8 cellular contexts compared by ENCODE assay signal in genomic region chr7:141701489-141702046, GRCh38. TPM values are rescaled to one million over a fixed set of nuclear protein-coding genes. Genes with fewer than 3 reads are reported as not detected.
DNase-seq lines count a peak whose midpoint lies in the region; ATAC-seq and TF ChIP-seq lines count a peak whose summit lies in the region.

No MANE protein-coding gene starts in this region.

- peak overlapping the region; percentile 93 for H3K27ac Mint-ChIP-seq in central memory CD8-positive, alpha-beta T cell (ENCODE audit: low read depth)

- H3K4me1 Mint-ChIP-seq in central memory CD8-positive, alpha-beta T cell, result peaks cover 49% of the 10 kb centered on the region

- peak overlapping the region; percentile 88 for H3K4me3 Mint-ChIP-seq in central memory CD8-positive, alpha-beta T cell

- peak overlapping the region; percentile 71 to 77 for H3K4me3 ChIP-seq in left lung

- peaks cover 0 to 25% of the 10 kb centered on the region in 2 donors for H3K27me3 ChIP-seq in left lung

- peaks cover 2 to 50% of the 10 kb centered on the region in 2 donors for H3K4me1 ChIP-seq in left lung

- H3K27ac ChIP-seq in left lung, result peak overlapping the region; percentile 77 to 78

- DNase-seq in GM03348 (ENCODE audit: low spot score) (peak; percentile 78), KBM-7 (peak; percentile 48), left lung (peak; percentile 55 to 81), SKM-1 treated with dmso at 0.1 percent for 144 hours (lab: John Stamatoyannopoulos, UW; ENCODE audit: unreplicated experiment) (no peak)
- peak; percentile 10 to 49 (median 44) for DNase-seq in activated CD4-positive, CD25-positive, alpha-beta regulatory T cell (lab: John Stamatoyannopoulos, UW)
- DNase-seq in central memory CD8-positive, alpha-beta T cell (ENCODE audit: low spot score in 2 of 2), result peak; percentile 53 to 77
- DNase-seq in stimulated activated CD4-positive, alpha-beta T cell treated with anti-CD3 and anti-CD28 coated beads, Interleukin-4, amount 100 ng/mL, for 48 hours (ENCODE audit: low read depth in 2 of 2), result peak; percentile 43 to 46

- peak; percentile 84 for ATAC-seq in GM21619 (IDR thresholded peaks at IDR 0.05; ENCODE audit: unreplicated experiment)
- peak; percentile 94 for ATAC-seq in central memory CD8-positive, alpha-beta T cell (replicated peaks; ENCODE audit: extremely low read depth, poor library complexity, severe bottlenecking)
- peak; percentile 78 for ATAC-seq in left lung

- H3K36me3 Mint-ChIP-seq in central memory CD8-positive, alpha-beta T cell (ENCODE audit: insufficient read depth), result peaks cover 13% of the 10 kb centered on the region

- H3K36me3 ChIP-seq in left lung, result no peaks in the 10 kb centered on the region

- H3K9me3 Mint-ChIP-seq in central memory CD8-positive, alpha-beta T cell, result no peaks in the 10 kb centered on the region

- no peaks in the 10 kb centered on the region for H3K9me3 ChIP-seq in left lung

- in situ Hi-C loops in KBM-7 (cut with MboI; ENCODE audit: low pct_unique_long_range_greater_than_20kb, low sequenced_read_pairs), result no loop called here

- no peaks in the 10 kb centered on the region for H3K27me3 Mint-ChIP-seq in central memory CD8-positive, alpha-beta T cell

- TF ChIP-seq CTCF in left lung (IDR thresholded peaks at IDR 0.05), result no peak

- intact Hi-C loops in left lung (cut with DNase I), result no loop called here

RNA-seq across cellular contexts. Expression of gene DENND11, which starts 0.4 kb away (rescaled TPM):
- total RNA-seq in left lung, result 10 to 100 TPM; 20.4 to 28.9 TPM

RNA-seq across cellular contexts. Expression of gene WEE2, which starts 6.6 kb away (rescaled TPM):
- total RNA-seq in left lung, result not detected

RNA-seq across cellular contexts. Expression of gene SSBP1, which starts 36.6 kb away (rescaled TPM):
- total RNA-seq in left lung, result 10 to 100 TPM; 71.6 to 96.2 TPM
